In genomic region chr6:33762713-33763112, GRCh38 we compare ENCODE assay signal across 16 cellular contexts. TPM values are rescaled to one million over a fixed set of nuclear protein-coding genes. Genes with fewer than 3 reads are reported as not detected.
DNase-seq lines count a peak whose midpoint lies in the region; ATAC-seq and TF ChIP-seq lines count a peak whose summit lies in the region.
"Had no signal": no experiment of that assay in that cellular context is flagged by ENCODE, and none has a peak within 500 bp of the region (broad histone marks: within the 10 kb centered on the region; RNA-seq: fewer than 3 reads in every experiment).

No MANE protein-coding gene starts in this region.

- POLR2A ChIA-PET in IMR-90 (lab: Charles Lee; ENCODE audit: unreplicated experiment) = no interaction called here

- H3K9me3 ChIP-seq in IMR-90 (ENCODE audit: control insufficient read depth, insufficient read depth, low read length) (no peaks in the 10 kb centered on the region), gastrocnemius medialis (no peaks in the 10 kb centered on the region), Karpas-422 (ENCODE audit: low read length) (no peaks in the 10 kb centered on the region), Peyer's patch (no peaks in the 10 kb centered on the region)
- H3K9me3 ChIP-seq: BLaER1, Caco-2 had no signal

- H3K27me3 ChIP-seq in IMR-90 (ENCODE audit: control insufficient read depth, insufficient read depth, low read length) = no peaks in the 10 kb centered on the region
- no peaks in the 10 kb centered on the region for H3K27me3 ChIP-seq in gastrocnemius medialis
- no peaks in the 10 kb centered on the region for H3K27me3 ChIP-seq in Karpas-422 (ENCODE audit: low read length)
- no peaks in the 10 kb centered on the region for H3K27me3 ChIP-seq in Peyer's patch
- H3K27me3 ChIP-seq: BLaER1 had no signal

- no TSS peak for BruUV-seq in IMR-90 (replicated peaks; lab: Mats Ljungman, UMichigan)

- no peaks in the 10 kb centered on the region for H3K9me2 ChIP-seq in Karpas-422 (replicated peaks; ENCODE audit: insufficient read depth, low read length)

- 0 out of 2 replicates have a peak overlapping the region, but pooled peaks have one; percentile 8 for H2AK5ac ChIP-seq in IMR-90 (ENCODE audit: low read depth, low read length)

- CTCF ChIA-PET in IMR-90 (lab: Yijun Ruan, JAX) = interaction anchor here (1.0 to 4.8 kb wide), 3 partner anchors 8 to 51 kb away, joined by 8 to 29 read pairs (median 8); partner anchors contain the start of genes IP6K3 and UQCC2

- TF ChIP-seq CTCF in C4-2B (conservative IDR thresholded peaks at IDR 0.05) (no peak), IMR-90 (conservative IDR thresholded peaks at IDR 0.05; ENCODE audit: low read depth, low read length) (no peak), fibroblast of villous mesenchyme (IDR thresholded peaks at IDR 0.05; ENCODE audit: insufficient read depth, low read depth, low read length) (no peak), gastrocnemius medialis (IDR thresholded peaks at IDR 0.05 in 4 of 5, conservative IDR thresholded peaks at IDR 0.05 in 1 of 5) (no peak), Peyer's patch (IDR thresholded peaks at IDR 0.05) (no peak)

- H4K91ac ChIP-seq in IMR-90 (ENCODE audit: insufficient read depth, low read depth, low read length) = no peak overlapping the region

- in situ Hi-C loops in IMR-90 (cut with MboI; ENCODE audit: low sequenced_read_pairs) = loop anchor here (10.0 kb wide), 2 partner anchors 178 to 392 kb away; partner anchors contain the start of gene BAK1
- in situ Hi-C loops in gastrocnemius medialis (cut with MboI; ENCODE audit: low sequenced_read_pairs in 4 of 4) = loop anchor here in 3 of 4 donors (5.0 to 25.0 kb wide), 4 partner anchors 45 to 400 kb away; partner anchors contain the start of genes BAK1 (in 2 of the 3) and UQCC2 (in 1 of the 3)

- ATAC-seq in IMR-90 (ENCODE audit: low read depth) = no peak
- no peak for ATAC-seq in gastrocnemius medialis

- peak overlapping the region; percentile 13 for H2AFZ ChIP-seq in IMR-90 (replicated peaks; ENCODE audit: low read length, poor library complexity)
- no peak overlapping the region for H2AFZ ChIP-seq in Karpas-422 (ENCODE audit: low read length)
- H2AFZ ChIP-seq: PC-9 had no signal

- no peak overlapping the region; the same call in 1 of the 2 replicates for H3K4ac ChIP-seq in IMR-90 (ENCODE audit: low read depth, low read length)

- no peak overlapping the region for H2BK15ac ChIP-seq in IMR-90 (ENCODE audit: low read depth, low read length)

- peaks cover 19% of the 10 kb centered on the region; the same call in 1 of the 2 replicates for H3K4me1 ChIP-seq in IMR-90 (ENCODE audit: control insufficient read depth, insufficient read depth, low read length)
- H3K4me1 ChIP-seq in gastrocnemius medialis = peaks cover 24 to 26% of the 10 kb centered on the region in 2 donors
- no peaks in the 10 kb centered on the region for H3K4me1 ChIP-seq in Karpas-422 (ENCODE audit: low read length)
- H3K4me1 ChIP-seq in Peyer's patch = peaks cover 0 to 10% (median 0%) of the 10 kb centered on the region in 4 donors

- H2BK120ac ChIP-seq in IMR-90 (ENCODE audit: low read depth, low read length) = no peak overlapping the region

- H4K5ac ChIP-seq in IMR-90 (ENCODE audit: low read depth, low read length) = no peak overlapping the region

- no peak overlapping the region for H3K18ac ChIP-seq in IMR-90 (ENCODE audit: low read depth, low read length)

- H2AK9ac ChIP-seq in IMR-90 (replicated peaks; ENCODE audit: low read depth, low read length, poor library complexity) = peak overlapping the region; percentile 53

- 0 out of 2 replicates have a peak, but pooled peaks cover 3% of the 10 kb centered on the region for H3K9me1 ChIP-seq in IMR-90 (ENCODE audit: insufficient read depth, low read length)

- H3K14ac ChIP-seq in IMR-90 (replicated peaks; ENCODE audit: low read depth, low read length) = no peak overlapping the region

- no peak overlapping the region for H2BK20ac ChIP-seq in IMR-90 (ENCODE audit: low read depth, low read length)

- no peak overlapping the region for H3K56ac ChIP-seq in IMR-90 (ENCODE audit: extremely low read depth, insufficient read depth, low read length)

- TF ChIP-seq POLR2A in IMR-90 (IDR thresholded peaks at IDR 0.05; ENCODE audit: low read depth, low read length) (no peak), gastrocnemius medialis (IDR thresholded peaks at IDR 0.05) (no peak), Peyer's patch (IDR thresholded peaks at IDR 0.05) (no peak)

- no peaks in the 10 kb centered on the region for H3K79me2 ChIP-seq in Karpas-422 (ENCODE audit: low read length)

- H3K27ac ChIP-seq in C4-2B (peak overlapping the region; percentile 68), IMR-90 (ENCODE audit: insufficient read depth, low read length) (no peak overlapping the region), gastrocnemius medialis (peak overlapping the region; percentile 85 to 93 (median 90)), Karpas-422 (ENCODE audit: low read length) (no peak overlapping the region), Peyer's patch (no peak overlapping the region)
- H3K27ac ChIP-seq: PC-9, SK-N-MC had no signal

- TF ChIP-seq RAD21 in IMR-90 (IDR thresholded peaks at IDR 0.05; ENCODE audit: low read length) = no peak

- intact Hi-C loops in IMR-90 (cut with micrococcal nuclease) (loop anchor here (1.0 to 5.0 kb wide), 3 partner anchors 18 to 175 kb away; partner anchors contain the start of gene UQCC2), gastrocnemius medialis (cut with DNase I; ENCODE audit: low total_unique reads) (loop anchor here (1.0 kb wide), 2 partner anchors 18 to 51 kb away; partner anchors contain the start of gene UQCC2)

- H4K20me1 ChIP-seq in IMR-90 (ENCODE audit: insufficient read depth, low read length) = peaks cover 3% of the 10 kb centered on the region; the same call in 1 of the 2 replicates
- H4K20me1 ChIP-seq in Karpas-422 (ENCODE audit: insufficient read depth, low read depth, low read length) = 0 out of 2 replicates have a peak, but pooled peaks cover 4% of the 10 kb centered on the region
- H4K20me1 ChIP-seq: BLaER1 had no signal

- H3K23ac ChIP-seq in IMR-90 (ENCODE audit: low read depth, low read length) = no peak overlapping the region

- dilution Hi-C loops in IMR-90 (cut with HindIII; ENCODE audit: low sequenced_read_pairs, unreplicated experiment) = no loop called here

- no peak overlapping the region for H3K4me2 ChIP-seq in IMR-90 (ENCODE audit: low read depth, low read length)
- no peak overlapping the region for H3K4me2 ChIP-seq in Karpas-422 (ENCODE audit: low read depth, low read length, poor library complexity, severe bottlenecking)

- H2BK5ac ChIP-seq in IMR-90 (ENCODE audit: low read depth, low read length, poor library complexity, severe bottlenecking) = no peak overlapping the region

- H3K36me3 ChIP-seq in IMR-90 (ENCODE audit: control insufficient read depth, insufficient read depth, low read length) (no peaks in the 10 kb centered on the region), gastrocnemius medialis (no peaks in the 10 kb centered on the region), Karpas-422 (ENCODE audit: insufficient read depth, low read length) (no peaks in the 10 kb centered on the region), Peyer's patch (no peaks in the 10 kb centered on the region)
- H3K36me3 ChIP-seq: BLaER1 had no signal

- 33% methylated on average over 1 of the region's 4 CpGs; no CpG with 5 or more reads in 1 of the 2 experiments for WGBS in IMR-90 (ENCODE audit: extremely low coverage in 2 of 2, insufficient read length in 1 of 2), 2 experiments

- no peak overlapping the region for H3K4me3 ChIP-seq in IMR-90 (ENCODE audit: insufficient read depth, low read depth, low read length)
- no peak overlapping the region for H3K4me3 ChIP-seq in fibroblast of villous mesenchyme (ENCODE audit: low read depth, low read length)
- no peak overlapping the region for H3K4me3 ChIP-seq in gastrocnemius medialis
- H3K4me3 ChIP-seq in Karpas-422 (ENCODE audit: low read length) = no peak overlapping the region
- no peak overlapping the region for H3K4me3 ChIP-seq in Peyer's patch
- H3K4me3 ChIP-seq: BLaER1, PC-9, SK-N-MC had no signal

- no peak overlapping the region for H4K8ac ChIP-seq in IMR-90 (ENCODE audit: low read depth in 2 of 2, low read length in 2 of 2)

- H3K79me1 ChIP-seq in IMR-90 (ENCODE audit: low read depth in 1 of 2, low read length in 2 of 2) = no peaks in the 10 kb centered on the region

- H3K9ac ChIP-seq in IMR-90 (ENCODE audit: low read depth, low read length) (no peak overlapping the region), Karpas-422 (ENCODE audit: low read length) (no peak overlapping the region)

- DNase-seq in IMR-90 (peak; percentile 30), fibroblast of villous mesenchyme (ENCODE audit: low read depth) (peak; percentile 21), gastrocnemius medialis (peak in 1 of 2 donors; percentile 49), Karpas-422 (no peak), Peyer's patch (no peak)
- no peak for DNase-seq in activated CD4-positive, alpha-beta T cell treated with anti-CD3 and anti-CD28 coated beads, Interleukin-2, amount 50 U/mL, for 1 hour
- DNase-seq: NCI-H1436 treated with DMSO at 0.1 percent for 48 hours, NCI-H1930 had no signal

RNA-seq across cellular contexts. Expression of gene IP6K3, which starts 16.0 kb away (rescaled TPM):
- total RNA-seq in IMR-90 (2012; rRNA removed) = 0.18 and 0.28 TPM in 2 replicates
- polyA plus RNA-seq in IMR-90 (2012; rRNA removed) = 0.51 and 0.52 TPM in 2 replicates
- polyA plus RNA-seq in IMR-90 (2012; cell fraction: cytosol; rRNA removed) = 0.22 and 0.62 TPM in 2 replicates
- polyA plus RNA-seq in IMR-90 (2012; cell fraction: nucleus; rRNA removed; ENCODE audit: low replicate concordance) = 0.39 and 0.49 TPM in 2 replicates
- 2.6 and 6.0 TPM in 2 replicates for total RNA-seq in fibroblast of villous mesenchyme
- total RNA-seq in gastrocnemius medialis = 100 to 1,000 TPM; 287 to 570 (median 348) TPM
- not detected in 2 replicates for total RNA-seq in Karpas-422 (2014; rRNA removed; shearing (Covaris generic); ENCODE audit: low replicate concordance)
- 1 to 10 TPM in 3 of 4 donors, under 1 TPM in 1; 0.88 to 5.8 (median 1.6) TPM for total RNA-seq in Peyer's patch
- total RNA-seq: CD4-positive, alpha-beta memory T cell; PC-9 had no signal
- polyA plus RNA-seq: CD4-positive, alpha-beta memory T cell had no signal

RNA-seq across cellular contexts. Expression of gene LEMD2, which starts 26.2 kb away (rescaled TPM):
- total RNA-seq in IMR-90 (2012; rRNA removed) = 24.4 and 26.5 TPM in 2 replicates
- 37.8 and 43.6 TPM in 2 replicates for polyA plus RNA-seq in IMR-90 (2012; rRNA removed)
- polyA plus RNA-seq in IMR-90 (2012; cell fraction: cytosol; rRNA removed) = 30.9 and 55.6 TPM in 2 replicates
- 98.1 and 109 TPM in 2 replicates for polyA plus RNA-seq in IMR-90 (2012; cell fraction: nucleus; rRNA removed; ENCODE audit: low replicate concordance)
- total RNA-seq in fibroblast of villous mesenchyme = 59.2 and 59.6 TPM in 2 replicates
- total RNA-seq in gastrocnemius medialis = 10 to 100 TPM; 34.1 to 39.1 (median 38.1) TPM
- total RNA-seq in Karpas-422 (2014; rRNA removed; shearing (Covaris generic); ENCODE audit: low replicate concordance) = 32.8 and 42.1 TPM in 2 replicates
- 10 to 100 TPM; 53.8 to 85.3 (median 75.8) TPM for total RNA-seq in Peyer's patch

RNA-seq across cellular contexts. Expression of gene MLN, which starts 41.1 kb away (rescaled TPM):
- not detected in 2 replicates for total RNA-seq in IMR-90 (2012; rRNA removed)
- not detected in 2 replicates for polyA plus RNA-seq in IMR-90 (2012; rRNA removed)
- not detected in 2 replicates for polyA plus RNA-seq in IMR-90 (2012; cell fraction: cytosol; rRNA removed)
- polyA plus RNA-seq in IMR-90 (2012; cell fraction: nucleus; rRNA removed; ENCODE audit: low replicate concordance) = not detected in 2 replicates
- not detected in 2 replicates for total RNA-seq in fibroblast of villous mesenchyme
- total RNA-seq in gastrocnemius medialis = not detected
- total RNA-seq in Karpas-422 (2014; rRNA removed; shearing (Covaris generic); ENCODE audit: low replicate concordance) = not detected in 2 replicates
- total RNA-seq in Peyer's patch = not detected
- total RNA-seq: Caco-2; CD4-positive, alpha-beta memory T cell; G401; H7; PC-9 had no signal
- polyA plus RNA-seq: CD4-positive, alpha-beta memory T cell had no signal

RNA-seq across cellular contexts. Expression of gene UQCC2, which starts 51.2 kb away (rescaled TPM):
- total RNA-seq in IMR-90 (2012; rRNA removed) (13.8 and 23.1 TPM in 2 replicates), fibroblast of villous mesenchyme (23.8 and 24.6 TPM in 2 replicates), gastrocnemius medialis (100 to 1,000 TPM in 1 of 4 donors, 10 to 100 TPM in 3; 50.7 to 101 (median 63.5) TPM), Peyer's patch (10 to 100 TPM in 1 of 4 donors, 1 to 10 TPM in 3; 4.6 to 19.6 (median 6.9) TPM)
- polyA plus RNA-seq in IMR-90 (2012; rRNA removed) = 34.5 and 44.5 TPM in 2 replicates
- polyA plus RNA-seq in IMR-90 (2012; cell fraction: cytosol; rRNA removed) = 28.0 and 38.5 TPM in 2 replicates
- 18.4 and 25.0 TPM in 2 replicates for polyA plus RNA-seq in IMR-90 (2012; cell fraction: nucleus; rRNA removed; ENCODE audit: low replicate concordance)
- total RNA-seq in Karpas-422 (2014; rRNA removed; shearing (Covaris generic); ENCODE audit: low replicate concordance) = 32.8 and 48.9 TPM in 2 replicates

Comparison
In these comparisons a context has a peak if more than half of its experiments do, and no peak if none do; other contexts are left out.
1. H3K27ac ChIP-seq: peak in C4-2B (single experiment) and gastrocnemius medialis (4 of 4); none in IMR-90 (single experiment), Karpas-422 (single experiment) and Peyer's patch (0 of 4).
2. DNase-seq: peak in IMR-90 (single experiment) and fibroblast of villous mesenchyme (single experiment); none in Karpas-422 (single experiment), Peyer's patch (0 of 3) and activated CD4-positive, alpha-beta T cell treated with anti-CD3 and anti-CD28 coated beads, Interleukin-2, amount 50 U/mL, for 1 hour (single experiment).
3. RNA of gene IP6K3, which starts 16.0 kb away (total RNA-seq): 287 to 570 TPM in gastrocnemius medialis; 2.6 to 6.0 TPM in fibroblast of villous mesenchyme, 0.88 to 5.8 TPM in Peyer's patch, 0.18 to 0.28 TPM in IMR-90 and not detected in Karpas-422; every median in the first group is over 10 times any median in the second.